Comparison of ENCODE assay signal across 8 cellular contexts in the genomic region with DNA sequence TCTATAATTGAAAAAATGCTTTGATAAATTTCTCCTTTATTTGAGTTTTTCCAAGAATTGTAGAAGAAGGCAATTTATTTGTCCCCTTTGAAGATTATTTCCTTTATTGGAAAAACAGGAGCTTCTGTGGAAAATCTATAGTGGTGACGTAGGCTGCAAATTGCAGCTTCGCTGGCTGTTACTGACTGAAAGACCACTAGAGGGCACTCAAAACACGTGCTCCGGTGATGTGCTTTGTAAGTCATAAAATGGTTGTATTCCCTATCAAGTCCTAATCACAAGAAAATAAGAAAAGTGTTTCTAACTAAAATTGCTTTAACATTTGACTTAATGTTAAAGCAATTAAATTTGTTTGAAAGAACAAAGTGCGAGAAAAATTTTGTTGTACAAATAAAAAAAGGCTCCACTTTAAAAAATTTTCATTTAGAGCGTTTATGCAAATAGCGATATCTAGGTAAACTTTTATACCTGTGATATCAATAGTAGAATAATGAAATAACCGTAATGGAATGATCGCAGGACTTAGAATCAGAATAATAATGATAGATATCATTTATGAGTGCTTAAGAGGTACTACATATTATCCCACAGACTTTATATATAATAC.
DNase-seq lines count a peak whose midpoint lies in the region; ATAC-seq and TF ChIP-seq lines count a peak whose summit lies in the region.

No MANE protein-coding gene starts in this region.

- H3K4me3 ChIP-seq in astrocyte of the cerebellum (ENCODE audit: low read depth, low read length): no peak overlapping the region

- TF ChIP-seq CTCF in astrocyte of the cerebellum (IDR thresholded peaks at IDR 0.05; ENCODE audit: low read depth, low read length, missing control alignments): peak; percentile 95

- ATAC-seq in GM19455 (IDR thresholded peaks at IDR 0.05; ENCODE audit: unreplicated experiment): peak; percentile 95
- ATAC-seq in HG03432 (IDR thresholded peaks at IDR 0.05; ENCODE audit: unreplicated experiment): peak; percentile 93

- DNase-seq in G401 (ENCODE audit: low spot score): peak; percentile 65
- DNase-seq in NCI-H526 treated with DMSO at 0.1 percent for 48 hours (lab: John Stamatoyannopoulos, UW): peak; percentile 78
- DNase-seq in astrocyte of the cerebellum (ENCODE audit: low read depth): peak; percentile 64
- peak; percentile 28 for DNase-seq in iPS DF 19.7 (ENCODE audit: low read depth, low spot score)
- peak in 2 of 3 donors; percentile 2 to 4 for DNase-seq in stimulated activated CD4-positive, alpha-beta T cell treated with anti-CD3 and anti-CD28 coated beads, TNF-alpha, amount 100 ng/mL, for 48 hours (ENCODE audit: low read depth in 3 of 3)
- no peak for DNase-seq in ecto neural progenitor cell (ENCODE audit: low spot score)

- in situ Hi-C loops in G401 (cut with HindIII; ENCODE audit: low sequenced_read_pairs) (no loop called here), astrocyte of the cerebellum (cut with HindIII; ENCODE audit: low sequenced_read_pairs) (no loop called here)
